8 cellular contexts compared by ENCODE assay signal in the genomic region with DNA sequence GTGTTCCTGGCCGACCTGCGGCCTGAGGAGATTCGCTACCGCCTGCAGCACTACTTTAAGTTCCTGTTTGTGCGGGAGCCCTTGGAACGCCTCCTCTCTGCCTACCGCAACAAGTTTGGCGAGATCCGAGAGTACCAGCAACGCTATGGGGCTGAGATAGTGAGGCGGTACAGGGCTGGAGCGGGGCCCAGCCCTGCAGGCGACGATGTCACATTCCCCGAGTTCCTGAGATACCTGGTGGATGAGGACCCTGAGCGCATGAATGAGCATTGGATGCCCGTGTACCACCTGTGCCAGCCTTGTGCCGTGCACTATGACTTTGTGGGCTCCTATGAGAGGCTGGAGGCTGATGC. TPM values are rescaled to one million over a fixed set of nuclear protein-coding genes. Genes with fewer than 3 reads are reported as not detected.
DNase-seq lines count a peak whose midpoint lies in the region; ATAC-seq lines count a peak whose summit lies in the region.

No MANE protein-coding gene starts in this region.

- peak overlapping the region; percentile 72 to 85 (median 80) for H3K9ac ChIP-seq in skeletal muscle tissue (ENCODE audit: low read depth in 1 of 3, low read length in 3 of 3)

- H3K9me3 Mint-ChIP-seq in IgD-negative memory B cell, result no peaks in the 10 kb centered on the region
- no peaks in the 10 kb centered on the region for H3K9me3 Mint-ChIP-seq in activated naive CD8-positive, alpha-beta T cell treated with anti-CD3 and anti-CD28 coated beads for 36 hours

- no peaks in the 10 kb centered on the region for H3K27me3 ChIP-seq in skeletal muscle tissue (ENCODE audit: control insufficient read depth in 3 of 3, insufficient read depth in 3 of 3, low read length in 3 of 3)

- ATAC-seq in GM18858 (IDR thresholded peaks at IDR 0.05; ENCODE audit: unreplicated experiment), result no peak

- peak; percentile 20 for DNase-seq in stimulated activated CD4-positive, alpha-beta T cell treated with anti-CD3 and anti-CD28 coated beads, Interleukin-4, amount 100 ng/mL, for 24 hours
- no peak for DNase-seq in stimulated activated CD4-positive, alpha-beta T cell treated with anti-CD3 and anti-CD28 coated beads, Interleukin-4, amount 100 ng/mL, for 1 hour
- no peak for DNase-seq in activated naive CD8-positive, alpha-beta T cell treated with anti-CD3 and anti-CD28 coated beads for 36 hours
- peak; percentile 40 for DNase-seq in hepatic stellate cell (ENCODE audit: low spot score)
- DNase-seq in NCI-H524 treated with DMSO at 0.1 percent for 48 hours (lab: John Stamatoyannopoulos, UW), result no peak

- H3K27ac Mint-ChIP-seq in IgD-negative memory B cell, result peak overlapping the region in 2 of 3 donors; percentile 56 to 78
- H3K27ac Mint-ChIP-seq in activated naive CD8-positive, alpha-beta T cell treated with anti-CD3 and anti-CD28 coated beads for 36 hours, result peak overlapping the region; percentile 71

- H3K4me3 Mint-ChIP-seq in IgD-negative memory B cell, result peak overlapping the region; percentile 88 to 97 (median 92)
- peak overlapping the region; percentile 85 for H3K4me3 Mint-ChIP-seq in activated naive CD8-positive, alpha-beta T cell treated with anti-CD3 and anti-CD28 coated beads for 36 hours

- H3K36me3 ChIP-seq in skeletal muscle tissue (ENCODE audit: control insufficient read depth in 3 of 3, insufficient read depth in 3 of 3, low read length in 3 of 3), result peaks cover 3 to 4% (median 3%) of the 10 kb centered on the region in 3 donors

- H3K4me1 ChIP-seq in skeletal muscle tissue (ENCODE audit: control insufficient read depth in 3 of 3, insufficient read depth in 3 of 3, low read length in 3 of 3), result peaks cover 17 to 21% (median 19%) of the 10 kb centered on the region in 3 donors

- H3K27me3 Mint-ChIP-seq in IgD-negative memory B cell, result no peaks in the 10 kb centered on the region
- H3K27me3 Mint-ChIP-seq in activated naive CD8-positive, alpha-beta T cell treated with anti-CD3 and anti-CD28 coated beads for 36 hours, result no peaks in the 10 kb centered on the region

- H3K36me3 Mint-ChIP-seq in IgD-negative memory B cell, result peaks cover 8% of the 10 kb centered on the region
- H3K36me3 Mint-ChIP-seq in activated naive CD8-positive, alpha-beta T cell treated with anti-CD3 and anti-CD28 coated beads for 36 hours, result peaks cover 3% of the 10 kb centered on the region

- no peaks in the 10 kb centered on the region for H3K9me3 ChIP-seq in skeletal muscle tissue (ENCODE audit: control insufficient read depth in 3 of 3, low read length in 3 of 3)

- H3K27ac ChIP-seq in skeletal muscle tissue (ENCODE audit: low read depth, low read length), result no peak overlapping the region

- peaks cover 0 to 10% (median 9%) of the 10 kb centered on the region in 3 donors for H3K4me1 Mint-ChIP-seq in IgD-negative memory B cell
- H3K4me1 Mint-ChIP-seq in activated naive CD8-positive, alpha-beta T cell treated with anti-CD3 and anti-CD28 coated beads for 36 hours, result peaks cover 25% of the 10 kb centered on the region

- peak overlapping the region; percentile 84 to 91 (median 88) for H3K4me3 ChIP-seq in skeletal muscle tissue (ENCODE audit: low read length in 3 of 3)

RNA-seq across cellular contexts. Expression of a gene that starts 1.0 kb away (rescaled TPM):
- 1.8 TPM for polyA plus RNA-seq in IgD-negative memory B cell
- total RNA-seq in activated naive CD8-positive, alpha-beta T cell treated with anti-CD3 and anti-CD28 coated beads for 36 hours, result 1 to 10 TPM; 5.7 to 7.1 TPM
- total RNA-seq in skeletal muscle tissue, result 6.8 TPM

RNA-seq across cellular contexts. Expression of a gene that starts 31.0 kb away (rescaled TPM):
- polyA plus RNA-seq in IgD-negative memory B cell, result 2.3 TPM
- total RNA-seq in activated naive CD8-positive, alpha-beta T cell treated with anti-CD3 and anti-CD28 coated beads for 36 hours, result 10 to 100 TPM; 18.0 to 18.7 TPM
- total RNA-seq in skeletal muscle tissue, result 9.4 TPM

Comparison
In these comparisons a context has a peak if more than half of its experiments do, and no peak if none do; other contexts are left out.
1. DNase-seq: peak in stimulated activated CD4-positive, alpha-beta T cell treated with anti-CD3 and anti-CD28 coated beads, Interleukin-4, amount 100 ng/mL, for 24 hours (single experiment) and hepatic stellate cell (single experiment); none in stimulated activated CD4-positive, alpha-beta T cell treated with anti-CD3 and anti-CD28 coated beads, Interleukin-4, amount 100 ng/mL, for 1 hour (single experiment), activated naive CD8-positive, alpha-beta T cell treated with anti-CD3 and anti-CD28 coated beads for 36 hours (single experiment) and NCI-H524 treated with DMSO at 0.1 percent for 48 hours (single experiment).